In the genomic region with DNA sequence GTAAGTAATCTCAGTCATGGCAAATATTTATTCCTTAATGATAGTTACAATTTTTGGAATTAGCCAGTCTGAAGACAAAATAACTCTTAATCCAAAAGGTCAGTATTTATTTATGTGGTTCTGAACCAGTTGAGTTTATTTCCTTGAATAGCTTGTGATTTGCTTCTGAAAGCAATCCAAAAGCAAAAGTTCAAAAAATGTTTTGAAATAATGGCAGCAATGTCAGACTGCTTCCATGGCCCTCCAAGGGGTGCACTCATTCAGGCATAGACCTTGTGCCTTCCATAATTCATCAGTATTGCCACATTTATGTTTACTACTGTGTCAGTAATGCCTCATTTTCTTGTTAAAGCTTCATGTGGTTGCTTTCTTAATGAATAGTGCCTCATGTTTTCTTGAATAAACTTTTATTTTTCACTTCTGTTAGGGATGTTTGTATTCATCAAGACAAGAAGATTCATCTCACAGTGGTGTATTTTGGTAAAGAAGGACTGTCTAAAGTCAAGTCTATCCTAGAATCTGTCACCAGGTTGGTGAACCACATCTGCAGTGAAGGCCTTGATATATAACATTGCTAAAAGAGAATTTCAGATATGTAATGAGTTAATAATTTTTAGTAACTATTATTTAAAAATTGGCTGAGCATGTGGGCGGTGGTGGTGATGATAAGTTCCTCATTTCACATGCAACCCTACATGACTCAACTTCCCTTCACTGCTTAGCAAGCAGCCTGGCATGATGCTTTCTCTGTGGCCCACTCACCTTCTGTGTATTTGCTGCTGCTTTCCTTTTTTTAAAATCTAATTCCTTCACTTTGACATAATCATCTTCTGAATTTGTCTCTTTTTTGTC, we compare ENCODE assay signal across 8 cellular contexts. TPM values are rescaled to one million over a fixed set of nuclear protein-coding genes. Genes with fewer than 3 reads are reported as not detected.
DNase-seq lines count a peak whose midpoint lies in the region; ATAC-seq, FAIRE-seq and TF ChIP-seq lines count a peak whose summit lies in the region.
"Had no signal": no experiment of that assay in that cellular context is flagged by ENCODE, and none has a peak within 500 bp of the region (broad histone marks: within the 10 kb centered on the region; RNA-seq: fewer than 3 reads in every experiment).

No MANE protein-coding gene starts in this region.

- peaks cover 81% of the 10 kb centered on the region for H3K36me3 Mint-ChIP-seq in activated T-cell treated with anti-CD3 and anti-CD28 coated beads, Interleukin-2, amount 50 U/mL, for 24 hours (ENCODE audit: low read depth)
- peaks cover 44 to 56% of the 10 kb centered on the region in 2 donors for H3K36me3 Mint-ChIP-seq in CD4-positive, alpha-beta memory T cell

- POLR2A ChIA-PET in CD4-positive, alpha-beta memory T cell (lab: Charles Lee; ENCODE audit: partially characterized antibody) = interaction anchor here (1.2 kb wide), 1 partner anchor 21 kb away, joined by 5 read pairs; no protein-coding TSS in a partner anchor

- no peaks in the 10 kb centered on the region for H3K27me3 Mint-ChIP-seq in activated T-cell treated with anti-CD3 and anti-CD28 coated beads, Interleukin-2, amount 50 U/mL, for 24 hours
- H3K27me3 Mint-ChIP-seq in CD4-positive, alpha-beta memory T cell = no peaks in the 10 kb centered on the region

- DNase-seq in GM19239 (ENCODE audit: insufficient read length, low spot score) (no peak), omental fat pad (ENCODE audit: low spot score) (no peak), NCI-H2029 (lab: John Stamatoyannopoulos, UW) (no peak)
- peak; percentile 38 for DNase-seq in activated T-cell treated with anti-CD3 and anti-CD28 coated beads, Interleukin-2, amount 50 U/mL, for 24 hours
- no peak for DNase-seq in CD4-positive, alpha-beta memory T cell
- DNase-seq: left cardiac atrium had no signal

- peak overlapping the region; percentile 43 for H3K4me3 Mint-ChIP-seq in activated T-cell treated with anti-CD3 and anti-CD28 coated beads, Interleukin-2, amount 50 U/mL, for 24 hours
- H3K4me3 Mint-ChIP-seq in CD4-positive, alpha-beta memory T cell = no peak overlapping the region

- peaks cover 17 to 18% of the 10 kb centered on the region in 2 donors for H3K36me3 ChIP-seq in muscle layer of duodenum (ENCODE audit: control insufficient read depth in 1 of 2, insufficient read depth in 2 of 2, low read length in 2 of 2)
- H3K36me3 ChIP-seq in CD4-positive, alpha-beta memory T cell (ENCODE audit: insufficient read depth, low read length) = peaks cover 29% of the 10 kb centered on the region

- no peaks in the 10 kb centered on the region for H3K9me3 ChIP-seq in muscle layer of duodenum (ENCODE audit: control insufficient read depth in 1 of 2, low read length in 2 of 2)
- H3K9me3 ChIP-seq in CD4-positive, alpha-beta memory T cell (ENCODE audit: control insufficient read depth in 1 of 2, low read length in 2 of 2) = no peaks in the 10 kb centered on the region

- no peak overlapping the region for H3K4me3 ChIP-seq in muscle layer of duodenum (ENCODE audit: low read depth in 1 of 2, low read length in 2 of 2)
- no peak overlapping the region for H3K4me3 ChIP-seq in CD4-positive, alpha-beta memory T cell (ENCODE audit: low read length in 2 of 2)

- H3K27ac Mint-ChIP-seq in activated T-cell treated with anti-CD3 and anti-CD28 coated beads, Interleukin-2, amount 50 U/mL, for 24 hours = peak overlapping the region; percentile 97
- H3K27ac Mint-ChIP-seq in CD4-positive, alpha-beta memory T cell = peak overlapping the region in 3 of 7 donors; percentile 57 to 94 (median 68)

- H3K9me3 Mint-ChIP-seq in activated T-cell treated with anti-CD3 and anti-CD28 coated beads, Interleukin-2, amount 50 U/mL, for 24 hours = no peaks in the 10 kb centered on the region
- H3K9me3 Mint-ChIP-seq in CD4-positive, alpha-beta memory T cell = no peaks in the 10 kb centered on the region

- peak; percentile 8 for FAIRE-seq in GM19239 (lab: Jason Lieb, UNC)

- no peak for TF ChIP-seq CTCF in omental fat pad (IDR thresholded peaks at IDR 0.05)

- intact Hi-C loops in CD4-positive, alpha-beta memory T cell (cut with micrococcal nuclease) = no loop called here

- no peaks in the 10 kb centered on the region for H3K27me3 ChIP-seq in muscle layer of duodenum (ENCODE audit: low read depth, low read length)
- H3K27me3 ChIP-seq in CD4-positive, alpha-beta memory T cell (ENCODE audit: insufficient read depth, low read length) = no peaks in the 10 kb centered on the region

- CTCF ChIA-PET in CD4-positive, alpha-beta memory T cell (lab: Charles Lee; ENCODE audit: partially characterized antibody) = interaction anchor here (0.9 to 2.5 kb wide), 2 partner anchors 18 to 21 kb away, joined by 3 to 6 read pairs; no protein-coding TSS in a partner anchor

- peaks cover 0 to 20% of the 10 kb centered on the region in 2 donors for H3K4me1 ChIP-seq in muscle layer of duodenum (ENCODE audit: control insufficient read depth in 1 of 2, insufficient read depth in 2 of 2, low read length in 2 of 2)
- H3K4me1 ChIP-seq in CD4-positive, alpha-beta memory T cell (ENCODE audit: insufficient read depth, low read length) = peaks cover 19% of the 10 kb centered on the region

- ATAC-seq in HG03095 (IDR thresholded peaks at IDR 0.05; ENCODE audit: unreplicated experiment) (peak; percentile 33), omental fat pad (ENCODE audit: low FRiP score) (no peak)

- H3K4me1 Mint-ChIP-seq in activated T-cell treated with anti-CD3 and anti-CD28 coated beads, Interleukin-2, amount 50 U/mL, for 24 hours (ENCODE audit: low read depth) = peaks cover 70% of the 10 kb centered on the region
- peaks cover 34 to 52% (median 39%) of the 10 kb centered on the region in 4 donors for H3K4me1 Mint-ChIP-seq in CD4-positive, alpha-beta memory T cell

- H3K27ac ChIP-seq in muscle layer of duodenum (ENCODE audit: low read length) = peak overlapping the region; percentile 3
- no peak overlapping the region for H3K27ac ChIP-seq in CD4-positive, alpha-beta memory T cell (ENCODE audit: low read depth, low read length)

RNA-seq across cellular contexts. Expression of a gene that starts 22.0 kb away (rescaled TPM):
- 10 to 100 TPM; 45.3 to 48.2 TPM for total RNA-seq in CD4-positive, alpha-beta memory T cell
- polyA plus RNA-seq in CD4-positive, alpha-beta memory T cell = 10 to 100 TPM; 21.1 to 23.5 TPM
- 10 to 100 TPM; 22.0 to 45.8 (median 37.9) TPM for total RNA-seq in omental fat pad
